Comparison of ENCODE assay signal across 8 cellular contexts in the genomic region with DNA sequence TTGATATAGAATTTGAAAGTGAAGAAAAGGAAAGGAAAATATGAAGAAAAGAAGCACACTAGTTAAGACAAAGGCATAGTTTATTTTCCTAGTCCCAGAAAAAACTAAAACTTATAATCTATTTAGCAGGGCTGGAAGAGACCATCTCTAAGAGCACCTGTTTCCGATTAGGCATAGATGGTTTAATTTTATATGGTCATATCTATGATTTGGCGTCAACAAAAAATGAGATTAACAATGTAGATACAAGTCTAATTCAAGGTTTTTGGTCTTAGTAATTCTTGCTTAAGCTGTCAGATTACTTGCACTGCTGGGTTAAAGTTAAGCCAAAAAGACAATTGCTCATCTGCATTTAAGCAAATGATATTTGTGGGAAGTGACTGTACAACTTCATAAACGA.
"Had no signal": no experiment of that assay in that cellular context is flagged by ENCODE, and none has a peak within 500 bp of the region (broad histone marks: within the 10 kb centered on the region; RNA-seq: fewer than 3 reads in every experiment).

No MANE protein-coding gene starts in this region.

- FAIRE-seq: HTR-8/SVneo, K562 had no signal

- H3K9me3 ChIP-seq: HAP-1 had no signal

- H3K27ac ChIP-seq: GM23248 had no signal

- DNase-seq: GM23248, GOT3, H7, HFFc6, IMR-90 had no signal

- H3K36me3 ChIP-seq: HAP-1 had no signal

- H3K4me3 ChIP-seq: GM23248, HAP-1, K562 had no signal
